ENCODE assay signal across 19 cellular contexts in genomic region chr6:140923048-140923447, GRCh38.
"Had no signal": no experiment of that assay in that cellular context is flagged by ENCODE, and none has a peak within 500 bp of the region (broad histone marks: within the 10 kb centered on the region; RNA-seq: fewer than 3 reads in every experiment).

No MANE protein-coding gene starts in this region.

- ATAC-seq: activated CD8-positive, alpha-beta T cell treated with anti-CD3 and anti-CD28 coated beads, Interleukin-2, amount 10 ng/mL, durations not matched to agents 7 days and 5 days; body of pancreas; left colon; right lobe of liver; stimulated activated naive CD8-positive, alpha-beta T cell treated with anti-CD3 and anti-CD28 coated beads, Interleukin-15, amount 100 ng/mL, for 72 hours had no signal

- H3K9me3 ChIP-seq: body of pancreas, esophagus squamous epithelium, ovary, right lobe of liver had no signal

- H3K27me3 ChIP-seq: body of pancreas, esophagus squamous epithelium, neural progenitor cell, ovary, right lobe of liver had no signal

- H3K4me3 ChIP-seq: body of pancreas, coronary artery, esophagus squamous epithelium, lung, neural progenitor cell, ovary, right lobe of liver had no signal

- H3K9ac ChIP-seq: neural progenitor cell had no signal

- H2AFZ ChIP-seq: neural progenitor cell had no signal

- H3K4me2 ChIP-seq: neural progenitor cell had no signal

- DNase-seq: activated CD4-positive, alpha-beta T cell treated with anti-CD3 and anti-CD28 coated beads, Interleukin-2, amount 10 ng/mL, durations not matched to agents 24 days and 14 days; activated CD4-positive, CD25-positive, alpha-beta regulatory T cell; activated CD8-positive, alpha-beta memory T cell treated with anti-CD3 and anti-CD28 coated beads, Interleukin-2, amount 50 U/mL, for 4 hours; activated CD8-positive, alpha-beta T cell treated with anti-CD3 and anti-CD28 coated beads, Interleukin-2, amount 10 ng/mL, durations not matched to agents 7 days and 5 days; activated effector memory CD4-positive, alpha-beta T cell treated with anti-CD3 and anti-CD28 coated beads, Interleukin-2, amount 50 U/mL, for 16 hours; activated T-cell treated with anti-CD3 and anti-CD28 coated beads, Interleukin-2, amount 50 U/mL, for 48 hours; body of pancreas; central memory CD4-positive, alpha-beta T cell; effector CD4-positive, alpha-beta T cell; esophagus squamous epithelium; foreskin melanocyte; head of caudate nucleus; left colon; ovary; right lobe of liver; stimulated activated naive CD8-positive, alpha-beta T cell treated with anti-CD3 and anti-CD28 coated beads, Interleukin-15, amount 100 ng/mL, for 72 hours had no signal

- H3K27ac ChIP-seq: body of pancreas, coronary artery, esophagus squamous epithelium, neural progenitor cell, ovary, right lobe of liver had no signal

- H3K36me3 ChIP-seq: esophagus squamous epithelium, neural progenitor cell, ovary had no signal

- H3K4me1 ChIP-seq: body of pancreas, esophagus squamous epithelium, neural progenitor cell, right lobe of liver had no signal
